Comparison of ENCODE assay signal across 23 cellular contexts in the genomic region with DNA sequence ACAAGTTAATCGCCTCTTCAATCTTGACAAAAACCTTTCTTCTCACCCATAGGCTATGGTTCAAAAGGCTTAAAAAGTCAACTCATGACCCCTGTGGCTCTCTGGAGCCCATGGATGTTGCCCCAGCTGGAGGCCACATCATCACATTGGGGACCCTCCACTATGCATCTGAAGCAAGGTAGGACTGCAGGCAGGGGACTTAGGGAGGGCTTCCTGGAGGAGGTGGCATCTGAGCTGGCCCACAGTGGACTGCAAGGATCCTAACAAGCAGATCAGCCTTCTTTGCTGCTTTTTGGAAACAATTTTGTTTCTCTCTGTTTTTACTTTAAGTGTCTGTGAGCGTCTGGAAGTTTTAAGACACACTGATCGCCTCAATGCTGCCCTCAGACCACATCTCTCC.
A peak's percentile ranks its signal among the peaks of the same experiment; 100 is the strongest.
DNase-seq lines count a peak whose midpoint lies in the region; ATAC-seq, FAIRE-seq and TF ChIP-seq lines count a peak whose summit lies in the region.
"Had no signal": no experiment of that assay in that cellular context is flagged by ENCODE, and none has a peak within 500 bp of the region (broad histone marks: within the 10 kb centered on the region; RNA-seq: fewer than 3 reads in every experiment).

No MANE protein-coding gene starts in this region.

- H3K4me2 ChIP-seq in A549 = no peak overlapping the region
- H3K4me2 ChIP-seq in K562 (ENCODE audit: insufficient read depth, low read length) = no peak overlapping the region
- no peak overlapping the region for H3K4me2 ChIP-seq in mammary epithelial cell (ENCODE audit: insufficient read depth, low read depth, low read length)

- H4K20me1 ChIP-seq in K562 (replicated peaks; ENCODE audit: control insufficient read depth, insufficient read depth, low read length) (peaks cover 5% of the 10 kb centered on the region; the same call in 1 of the 2 replicates), mammary epithelial cell (ENCODE audit: insufficient read depth, low read length) (no peaks in the 10 kb centered on the region)
- H4K20me1 ChIP-seq: BLaER1 had no signal

- in situ Hi-C loops in K562 (cut with MboI) (no loop called here), gastrocnemius medialis (cut with MboI; ENCODE audit: low sequenced_read_pairs in 4 of 4) (loop anchor here (5.0 to 10.0 kb wide), 3 partner anchors 169 to 174 kb away; no protein-coding TSS in a partner anchor), mammary epithelial cell (cut with MboI; ENCODE audit: low sequenced_read_pairs in 2 of 2) (loop anchor here in 1 of 2 donors (5.0 kb wide), 1 partner anchor 174 kb away; no protein-coding TSS in a partner anchor)

- FAIRE-seq in A549 (lab: Jason Lieb, UNC) (no peak), K562 (lab: Jason Lieb, UNC) (no peak)
- FAIRE-seq: G401.6, GM12891, GM19239 had no signal

- TF ChIP-seq POLR2A in A549 (IDR thresholded peaks at IDR 0.05; ENCODE audit: low read length) (no peak), K562 (conservative IDR thresholded peaks at IDR 0.05) (no peak), gastrocnemius medialis (IDR thresholded peaks at IDR 0.05) (no peak)

- no peak overlapping the region for H3K4me3 ChIP-seq in A549
- no peak overlapping the region for H3K4me3 ChIP-seq in K562
- no peak overlapping the region for H3K4me3 ChIP-seq in gastrocnemius medialis
- H3K4me3 ChIP-seq in H7 (ENCODE audit: insufficient read depth, low read depth, low read length) = no peak overlapping the region
- no peak overlapping the region for H3K4me3 ChIP-seq in mammary epithelial cell (replicated peaks in 1 of 3; ENCODE audit: insufficient read depth in 1 of 3, low read depth in 2 of 3, low read length in 3 of 3)
- H3K4me3 ChIP-seq: BLaER1 had no signal

- TF ChIP-seq EP300 in A549 (IDR thresholded peaks at IDR 0.05) (no peak), K562 (IDR thresholded peaks at IDR 0.05; ENCODE audit: low read length) (no peak)

- intact Hi-C loops in K562 (cut with micrococcal nuclease) = no loop called here
- intact Hi-C loops in gastrocnemius medialis (cut with DNase I; ENCODE audit: low total_unique reads) = loop anchor here (2.0 to 5.0 kb wide), 2 partner anchors 39 to 60 kb away; no protein-coding TSS in a partner anchor
- intact Hi-C loops in mammary epithelial cell (cut with micrococcal nuclease) = loop anchor here (5.0 kb wide), 1 partner anchor 59 kb away; no protein-coding TSS in a partner anchor

- no peaks in the 10 kb centered on the region for H3K9me3 ChIP-seq in A549
- no peaks in the 10 kb centered on the region for H3K9me3 ChIP-seq in K562 (replicated peaks; ENCODE audit: control insufficient read depth, insufficient read depth, low read depth, low read length)
- no peaks in the 10 kb centered on the region for H3K9me3 ChIP-seq in gastrocnemius medialis
- H3K9me3 ChIP-seq in mammary epithelial cell (replicated peaks; ENCODE audit: insufficient read depth, low read length) = no peaks in the 10 kb centered on the region
- H3K9me3 ChIP-seq: BE2C, BLaER1 had no signal

- no peaks in the 10 kb centered on the region for H3K9me1 ChIP-seq in K562 (ENCODE audit: control insufficient read depth, insufficient read depth, low read length)

- BruUV-seq in K562 (replicated peaks; lab: Mats Ljungman, UMichigan) (no TSS peak), mammary epithelial cell (replicated peaks; lab: Mats Ljungman, UMichigan) (no TSS peak)

- H3K4me1 ChIP-seq in A549 = peaks cover 33% of the 10 kb centered on the region
- H3K4me1 ChIP-seq in K562 (replicated peaks in 1 of 2; ENCODE audit: control insufficient read depth in 2 of 2, insufficient read depth in 2 of 2, low read length in 2 of 2) = no peaks in the 10 kb centered on the region
- H3K4me1 ChIP-seq in gastrocnemius medialis = peaks cover 7 to 15% of the 10 kb centered on the region in 2 donors
- peaks cover 50% of the 10 kb centered on the region for H3K4me1 ChIP-seq in mammary epithelial cell (ENCODE audit: insufficient read depth, low read length)

- CTCF ChIA-PET in A549 (lab: Yijun Ruan, JAX) (interaction anchor here (0.6 to 8.2 kb wide), 14 partner anchors 9 to 462 kb away, joined by 3 to 94 read pairs (median 5); no protein-coding TSS in a partner anchor), K562 (lab: Yijun Ruan, JAX; ENCODE audit: low intra/inter-chr PET ratio) (interaction anchor here (0.6 to 1.8 kb wide), 2 partner anchors 175 to 1097 kb away, joined by 4 to 13 read pairs; no protein-coding TSS in a partner anchor), mammary epithelial cell (lab: Charles Lee; ENCODE audit: low non-redundant PET) (no interaction called here)

- no peak overlapping the region for H2AFZ ChIP-seq in K562 (ENCODE audit: low read depth, low read length)
- H2AFZ ChIP-seq in mammary epithelial cell (ENCODE audit: low read depth, low read length) = no peak overlapping the region

- POLR2A ChIA-PET in A549 (lab: Yijun Ruan, JAX) (no interaction called here), K562 (lab: Yijun Ruan, JAX) (interaction anchor here (0.6 to 1.6 kb wide), 2 partner anchors 13 to 165 kb away, joined by 3 to 4 read pairs; no protein-coding TSS in a partner anchor)

- TF ChIP-seq CTCF in A549 (IDR thresholded peaks at IDR 0.05) (no peak), K562 (IDR thresholded peaks at IDR 0.05 in 2 of 3, conservative IDR thresholded peaks at IDR 0.05 in 1 of 3; ENCODE audit: insufficient read depth in 2 of 3, low read depth in 1 of 3, low read length in 3 of 3) (no peak), gastrocnemius medialis (IDR thresholded peaks at IDR 0.05 in 4 of 5, conservative IDR thresholded peaks at IDR 0.05 in 1 of 5) (no peak), mammary epithelial cell (conservative IDR thresholded peaks at IDR 0.05 in 1 of 2, IDR thresholded peaks at IDR 0.05 in 1 of 2; ENCODE audit: extremely low read depth in 1 of 2, insufficient read depth in 1 of 2, low read depth in 1 of 2, low read length in 2 of 2) (no peak)

- H3K27ac ChIP-seq in A549 (no peak overlapping the region), K562 (ENCODE audit: extremely low read depth, low read depth, low read length) (no peak overlapping the region), gastrocnemius medialis (peak overlapping the region; percentile 88 to 94 (median 92)), mammary epithelial cell (ENCODE audit: insufficient read depth, low read depth, low read length) (no peak overlapping the region)
- H3K27ac ChIP-seq: 22Rv1, BLaER1 had no signal

- ATAC-seq in A549 (no peak), K562 (no peak), gastrocnemius medialis (no peak)

- H3K36me3 ChIP-seq in K562 (ENCODE audit: control insufficient read depth, insufficient read depth, low read length) = no peaks in the 10 kb centered on the region
- no peaks in the 10 kb centered on the region for H3K36me3 ChIP-seq in gastrocnemius medialis
- no peaks in the 10 kb centered on the region for H3K36me3 ChIP-seq in H7 (replicated peaks; ENCODE audit: control insufficient read depth, insufficient read depth, low read length)
- H3K36me3 ChIP-seq in mammary epithelial cell (ENCODE audit: insufficient read depth, low read length) = no peaks in the 10 kb centered on the region
- H3K36me3 ChIP-seq: BE2C, BLaER1 had no signal

- H3K27me3 ChIP-seq in K562 (ENCODE audit: control insufficient read depth in 2 of 2, insufficient read depth in 2 of 2, low read length in 2 of 2) (peaks cover 0 to 32% of the 10 kb centered on the region in 2 experiments; a peak in 3 of 5 replicates), gastrocnemius medialis (no peaks in the 10 kb centered on the region), H7 (ENCODE audit: control insufficient read depth, insufficient read depth, low read length) (no peaks in the 10 kb centered on the region), mammary epithelial cell (ENCODE audit: insufficient read depth, low read length) (no peaks in the 10 kb centered on the region)
- H3K27me3 ChIP-seq: BE2C, BLaER1 had no signal

- H3K79me2 ChIP-seq in K562 (ENCODE audit: control insufficient read depth, insufficient read depth, low read length) = no peaks in the 10 kb centered on the region
- H3K79me2 ChIP-seq in mammary epithelial cell (ENCODE audit: insufficient read depth, low read length) = no peaks in the 10 kb centered on the region

- no peak for TF ChIP-seq RAD21 in A549 (conservative IDR thresholded peaks at IDR 0.05 in 1 of 2, IDR thresholded peaks at IDR 0.05 in 1 of 2)
- TF ChIP-seq RAD21 in K562 (CRISPR knock-in tag; conservative IDR thresholded peaks at IDR 0.05 in 1 of 2, IDR thresholded peaks at IDR 0.05 in 1 of 2) = no peak

- no peak for DNase-seq in A549 (ENCODE audit: low read depth in 1 of 2, low spot score in 1 of 2)
- no peak for DNase-seq in K562 (ENCODE audit: extremely low read depth in 1 of 4, low spot score in 3 of 4)
- DNase-seq in gastrocnemius medialis = no peak
- no peak for DNase-seq in H7
- DNase-seq in mammary epithelial cell = no peak
- DNase-seq: ACHN; BE2C; C1 segment of cervical spinal cord; CD4-positive, alpha-beta memory T cell; CD4-positive, CD25-positive, alpha-beta regulatory T cell; CD8-positive, alpha-beta memory T cell; COR-L47; DMS 273 treated with DMSO at 0.1 percent for 48 hours; DMS153; DMS79; DND-41; EL; GF-D8 had no signal

- WGBS in A549 (ENCODE audit: missing lambda C conversion rate) = 92% methylated on average over 3 of the region's 3 CpGs
- 4% methylated on average over 3 of the region's 3 CpGs for WGBS in K562 (ENCODE audit: insufficient coverage, low coverage, missing lambda C conversion rate)
- WGBS in mammary epithelial cell (ENCODE audit: low coverage, missing lambda C conversion rate) = 93% methylated on average over 3 of the region's 3 CpGs

- H3K9ac ChIP-seq in K562 (ENCODE audit: insufficient read depth in 1 of 2, low read depth in 2 of 2, low read length in 2 of 2) = no peak overlapping the region
- no peak overlapping the region for H3K9ac ChIP-seq in mammary epithelial cell (ENCODE audit: insufficient read depth, low read length)
- H3K9ac ChIP-seq: BLaER1 had no signal

- dilution Hi-C loops in mammary epithelial cell (cut with HindIII; ENCODE audit: low sequenced_read_pairs) = no loop called here

TF ChIP-seq in A549, 52 proteins besides CTCF, POLR2A, EP300 and RAD21:
- TF ChIP-seq MYC (IDR thresholded peaks at IDR 0.05; ENCODE audit: borderline replicate concordance, low read length) = no peak
- no peak for TF ChIP-seq SREBF2 (IDR thresholded peaks at IDR 0.05)
- peak; percentile 64 for TF ChIP-seq ZFP36 (IDR thresholded peaks at IDR 0.05; ENCODE audit: borderline replicate concordance, partially characterized antibody)
- no peak for TF ChIP-seq KDM1A (IDR thresholded peaks at IDR 0.05; ENCODE audit: low read depth)
TF ChIP-seq in A549: peak in this region for 1.

TF ChIP-seq in K562, 482 proteins besides CTCF, POLR2A, EP300 and RAD21 (continues in another document):
- no peak for TF ChIP-seq ZNF239 (CRISPR knock-in tag; IDR thresholded peaks at IDR 0.05)
- TF ChIP-seq ZNF717 (CRISPR knock-in tag; IDR thresholded peaks at IDR 0.05) = no peak

Comparison
In these comparisons a context has a peak if more than half of its experiments do, and no peak if none do; other contexts are left out.
1. H3K27ac ChIP-seq: peak in gastrocnemius medialis (4 of 4); none in A549 (0 of 2), K562 (single experiment) and mammary epithelial cell (single experiment).